ENCODE assay signal across 14 cellular contexts in genomic region chr20:496126-496696, GRCh38. TPM values are rescaled to one million over a fixed set of nuclear protein-coding genes. Genes with fewer than 3 reads are reported as not detected.
DNase-seq lines count a peak whose midpoint lies in the region; TF ChIP-seq lines count a peak whose summit lies in the region.
"Had no signal": no experiment of that assay in that cellular context is flagged by ENCODE, and none has a peak within 500 bp of the region (broad histone marks: within the 10 kb centered on the region; RNA-seq: fewer than 3 reads in every experiment).

No MANE protein-coding gene starts in this region.

- H3K36me3 ChIP-seq in fibroblast of lung (ENCODE audit: control insufficient read depth, insufficient read depth, low read length) (peaks cover 14% of the 10 kb centered on the region), sigmoid colon (peaks cover 18 to 97% (median 37%) of the 10 kb centered on the region in 4 donors)

- H3K27me3 ChIP-seq in fibroblast of lung (ENCODE audit: control insufficient read depth, insufficient read depth, low read length) (no peaks in the 10 kb centered on the region), sigmoid colon (no peaks in the 10 kb centered on the region)

- no peak overlapping the region for H3K4me2 ChIP-seq in fibroblast of lung (ENCODE audit: extremely low read depth, insufficient read depth, low read length)

- H3K4me1 ChIP-seq in fibroblast of lung (ENCODE audit: control insufficient read depth, extremely low read depth, insufficient read depth, low read length) (no peaks in the 10 kb centered on the region), sigmoid colon (no peaks in the 10 kb centered on the region)

- intact Hi-C loops in sigmoid colon (cut with DNase I), result no loop called here

- H3K9me3 ChIP-seq in fibroblast of lung (ENCODE audit: control insufficient read depth, insufficient read depth, low read depth, low read length), result no peaks in the 10 kb centered on the region
- no peaks in the 10 kb centered on the region for H3K9me3 ChIP-seq in sigmoid colon

- H3K4me3 ChIP-seq in LNCaP clone FGC (ENCODE audit: low read depth, low read length) (peak overlapping the region; percentile 4; the same call in 1 of the 2 replicates), fibroblast of lung (replicated peaks in 1 of 4; ENCODE audit: control extremely low read depth in 1 of 4, insufficient read depth in 1 of 4, low read depth in 3 of 4, low read length in 4 of 4) (no peak overlapping the region), sigmoid colon (no peak overlapping the region)
- H3K4me3 ChIP-seq: coronary artery had no signal

- H3K9ac ChIP-seq in fibroblast of lung (ENCODE audit: insufficient read depth, low read length), result no peak overlapping the region

- WGBS in sigmoid colon, 2 donors, result 24 to 63% methylated on average over 2 of the region's 2 CpGs

- TF ChIP-seq POLR2A in sigmoid colon (IDR thresholded peaks at IDR 0.05), result no peak

- H3K79me2 ChIP-seq in fibroblast of lung (ENCODE audit: control insufficient read depth, insufficient read depth, low read length), result no peaks in the 10 kb centered on the region

- TF ChIP-seq EP300 in sigmoid colon (IDR thresholded peaks at IDR 0.05), result no peak

- H4K20me1 ChIP-seq in fibroblast of lung (ENCODE audit: control insufficient read depth, extremely low read depth, insufficient read depth, low read length), result no peaks in the 10 kb centered on the region

- TF ChIP-seq CTCF in 22Rv1 (IDR thresholded peaks at IDR 0.05) (no peak), LNCaP clone FGC (IDR thresholded peaks at IDR 0.05; ENCODE audit: control insufficient read depth, extremely low read depth, insufficient read depth) (no peak), fibroblast of lung (conservative IDR thresholded peaks at IDR 0.05 in 1 of 2, IDR thresholded peaks at IDR 0.05 in 1 of 2; ENCODE audit: low read depth in 1 of 2, low read length in 2 of 2) (no peak), sigmoid colon (IDR thresholded peaks at IDR 0.05) (no peak)

- peak; percentile 93 for DNase-seq in LNCaP clone FGC (ENCODE audit: low read depth)
- DNase-seq in fibroblast of lung (ENCODE audit: low read depth in 2 of 2), result peak; percentile 20 to 77
- DNase-seq in myocyte (ENCODE audit: low read depth), result peak; percentile 85
- no peak for DNase-seq in NCI-H2227 treated with DMSO at 0.1 percent for 48 hours (lab: John Stamatoyannopoulos, UW)
- no peak for DNase-seq in 8988T
- DNase-seq in kidney glomerular epithelial cell (lab: John Stamatoyannopoulos, UW), result no peak
- no peak for DNase-seq in sigmoid colon
- DNase-seq: activated CD4-positive, alpha-beta memory T cell treated with anti-CD3 and anti-CD28 coated beads for 36 hours; activated naive CD4-positive, alpha-beta T cell; DMS79; left cardiac atrium; NCI-H446 treated with DMSO at 0.1 percent for 48 hours had no signal

- H2AFZ ChIP-seq in fibroblast of lung (ENCODE audit: low read length), result no peak overlapping the region

- H3K27ac ChIP-seq in 22Rv1 (peak overlapping the region; percentile 35), fibroblast of lung (ENCODE audit: insufficient read depth, low read length) (no peak overlapping the region), sigmoid colon (no peak overlapping the region)
- H3K27ac ChIP-seq: coronary artery had no signal

RNA-seq across cellular contexts. Expression of gene TBC1D20, which starts 33.9 kb away (rescaled TPM):
- total RNA-seq in fibroblast of lung, result 28.8 and 33.9 TPM in 2 replicates
- 36.8 and 38.3 TPM in 2 replicates for polyA plus RNA-seq in fibroblast of lung
- 26.4 and 32.0 TPM in 2 replicates for polyA plus RNA-seq in fibroblast of lung (2012)
- polyA minus RNA-seq in fibroblast of lung (ENCODE audit: low replicate concordance), result 85.2 and 108 TPM in 2 replicates
- total RNA-seq in myocyte, result 29.1 and 40.1 TPM in 2 replicates
- polyA plus RNA-seq in myocyte (2012), result 45.1 TPM
- 10 to 100 TPM; 32.6 to 42.9 (median 35.3) TPM for total RNA-seq in sigmoid colon
- polyA plus RNA-seq in sigmoid colon, result 10 to 100 TPM; 16.8 to 22.2 (median 20.6) TPM

RNA-seq across cellular contexts. Expression of gene CSNK2A1, which starts 47.4 kb away (rescaled TPM):
- 89.4 and 124 TPM in 2 replicates for total RNA-seq in fibroblast of lung
- 120 and 141 TPM in 2 replicates for polyA plus RNA-seq in fibroblast of lung
- 73.2 and 84.1 TPM in 2 replicates for polyA plus RNA-seq in fibroblast of lung (2012)
- polyA minus RNA-seq in fibroblast of lung (ENCODE audit: low replicate concordance), result 104 and 105 TPM in 2 replicates
- 194 and 199 TPM in 2 replicates for total RNA-seq in myocyte
- 97.9 TPM for polyA plus RNA-seq in myocyte (2012)
- 10 to 100 TPM; 51.5 to 77.1 (median 65.9) TPM for total RNA-seq in sigmoid colon
- polyA plus RNA-seq in sigmoid colon, result 10 to 100 TPM; 33.0 to 44.0 (median 40.5) TPM

Comparison
In these comparisons a context has a peak if more than half of its experiments do, and no peak if none do; other contexts are left out.
1. DNase-seq: peak in LNCaP clone FGC (single experiment), fibroblast of lung (2 of 2) and myocyte (single experiment); none in NCI-H2227 treated with DMSO at 0.1 percent for 48 hours (single experiment), 8988T (single experiment), kidney glomerular epithelial cell (single experiment) and sigmoid colon (single experiment).